1 cellular context compared by ENCODE assay signal in the genomic region with DNA sequence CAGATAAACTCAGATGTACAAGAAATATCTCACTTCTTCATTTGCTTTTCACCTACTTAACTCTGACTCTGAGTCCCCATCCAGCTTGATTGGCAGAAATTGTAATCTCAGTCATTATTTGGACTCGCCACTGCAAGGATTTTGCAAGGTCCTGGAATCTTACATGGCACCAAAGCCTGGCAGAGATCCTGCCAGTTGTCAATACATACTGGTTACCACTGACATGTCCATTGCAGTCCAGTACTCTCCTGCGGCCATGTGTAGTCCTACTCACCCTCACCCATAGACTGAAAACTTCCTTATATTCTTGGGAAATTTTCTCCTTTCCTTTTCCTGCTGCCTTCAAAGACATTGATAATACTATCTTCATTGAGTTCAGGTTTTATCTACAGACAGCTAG. TPM values are rescaled to one million over a fixed set of nuclear protein-coding genes. Genes with fewer than 3 reads are reported as not detected.
"Had no signal": no experiment of that assay in that cellular context is flagged by ENCODE, and none has a peak within 500 bp of the region (broad histone marks: within the 10 kb centered on the region; RNA-seq: fewer than 3 reads in every experiment).

No MANE protein-coding gene starts in this region.

RNA-seq across cellular contexts. Expression of gene FAM72B, which starts 29.3 kb away (rescaled TPM):
- total RNA-seq: left ventricle myocardium inferior had no signal
